ENCODE assay signal across 2 cellular contexts in genomic region chr15:89095556-89095955, GRCh38.
TF ChIP-seq lines count a peak whose summit lies in the region.

No MANE protein-coding gene starts in this region.

TF ChIP-seq in liver, 16 proteins besides CTCF, POLR2A, EP300 and RAD21:
- TF ChIP-seq TAF1 (conservative IDR thresholded peaks at IDR 0.05) = no peak
- no peak for TF ChIP-seq HNF4A (conservative IDR thresholded peaks at IDR 0.05)
- TF ChIP-seq FOXA2 (IDR thresholded peaks at IDR 0.05) = no peak
- no peak for TF ChIP-seq REST (IDR thresholded peaks at IDR 0.05)
- no peak for TF ChIP-seq GABPA (IDR thresholded peaks at IDR 0.05 in 1 of 2, conservative IDR thresholded peaks at IDR 0.05 in 1 of 2)
- no peak for TF ChIP-seq ZBTB33 (IDR thresholded peaks at IDR 0.05)
- TF ChIP-seq SP1 (IDR thresholded peaks at IDR 0.05) = no peak
- no peak for TF ChIP-seq EGR1 (IDR thresholded peaks at IDR 0.05; ENCODE audit: low read depth in 2 of 2)
- no peak for TF ChIP-seq HNF4G (IDR thresholded peaks at IDR 0.05)
- TF ChIP-seq FOXA1 (IDR thresholded peaks at IDR 0.05) = no peak
- TF ChIP-seq RXRA (IDR thresholded peaks at IDR 0.05) = no peak
- no peak for TF ChIP-seq YY1 (IDR thresholded peaks at IDR 0.05)
- no peak for TF ChIP-seq MAX (IDR thresholded peaks at IDR 0.05)
- no peak for TF ChIP-seq JUND (IDR thresholded peaks at IDR 0.05)
- TF ChIP-seq ATF3 (IDR thresholded peaks at IDR 0.05) = no peak
- no peak for TF ChIP-seq NR2F2 (IDR thresholded peaks at IDR 0.05)

TF ChIP-seq in HepG2, 621 proteins besides CTCF, POLR2A, EP300 and RAD21:
- TF ChIP-seq ZNF543 (CRISPR knock-in tag; IDR thresholded peaks at IDR 0.05) = no peak
TF ChIP-seq in HepG2: peak in this region for 0.
